In the genomic region with DNA sequence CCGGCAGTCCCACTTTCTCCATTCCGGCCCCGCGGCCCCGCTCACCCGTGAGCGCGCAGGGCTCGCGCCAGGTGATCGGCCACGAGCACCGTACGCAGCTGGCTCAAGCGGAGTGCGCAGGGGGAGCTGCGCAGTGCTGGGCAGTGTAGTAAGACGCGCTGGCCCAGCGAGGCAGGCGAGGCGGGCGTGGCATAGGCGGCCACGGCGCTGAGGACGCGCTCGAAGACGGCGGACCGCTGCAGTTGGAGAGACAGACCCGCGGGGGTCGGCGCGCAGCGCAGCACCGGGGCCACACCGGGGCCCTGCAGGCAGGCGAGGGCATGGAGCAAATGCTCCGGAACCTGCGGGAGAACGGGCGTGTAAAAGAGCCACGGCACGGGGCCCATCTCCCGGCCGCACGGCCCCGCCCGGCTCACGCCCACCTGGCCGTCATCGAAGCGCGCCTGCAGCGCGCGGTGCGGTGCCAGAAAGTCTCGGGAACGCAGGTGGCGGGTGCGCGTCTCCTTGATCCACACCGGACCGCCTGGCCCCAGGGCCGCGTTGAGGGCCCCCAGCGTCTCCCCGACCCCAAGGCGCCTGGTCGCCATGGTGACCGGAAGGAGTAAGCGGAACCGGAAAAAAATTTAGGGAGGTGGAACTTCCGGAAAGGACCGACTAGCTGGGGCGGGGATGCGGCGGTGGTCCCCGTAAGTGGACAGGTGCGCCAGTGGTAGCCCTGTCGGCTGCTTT, we compare ENCODE assay signal across 8 cellular contexts. TPM values are rescaled to one million over a fixed set of nuclear protein-coding genes. Genes with fewer than 3 reads are reported as not detected.
A peak's percentile ranks its signal among the peaks of the same experiment; 100 is the strongest.
DNase-seq lines count a peak whose midpoint lies in the region; ATAC-seq and TF ChIP-seq lines count a peak whose summit lies in the region.

A gene with protein sequence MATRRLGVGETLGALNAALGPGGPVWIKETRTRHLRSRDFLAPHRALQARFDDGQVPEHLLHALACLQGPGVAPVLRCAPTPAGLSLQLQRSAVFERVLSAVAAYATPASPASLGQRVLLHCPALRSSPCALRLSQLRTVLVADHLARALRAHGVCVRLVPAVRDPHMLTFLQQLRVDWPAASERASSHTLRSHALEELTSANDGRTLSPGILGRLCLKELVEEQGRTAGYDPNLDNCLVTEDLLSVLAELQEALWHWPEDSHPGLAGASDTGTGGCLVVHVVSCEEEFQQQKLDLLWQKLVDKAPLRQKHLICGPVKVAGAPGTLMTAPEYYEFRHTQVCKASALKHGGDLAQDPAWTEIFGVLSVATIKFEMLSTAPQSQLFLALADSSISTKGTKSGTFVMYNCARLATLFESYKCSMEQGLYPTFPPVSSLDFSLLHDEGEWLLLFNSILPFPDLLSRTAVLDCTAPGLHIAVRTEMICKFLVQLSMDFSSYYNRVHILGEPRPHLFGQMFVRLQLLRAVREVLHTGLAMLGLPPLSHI (minus strand): TSS at position 603 of the 729 bp plus-strand sequence. CDS start 16 bp downstream, at position 587.

- no peaks in the 10 kb centered on the region for H3K27me3 Mint-ChIP-seq in activated T-cell treated with anti-CD3 and anti-CD28 coated beads, Interleukin-2, amount 50 U/mL, for 24 hours

- H3K27me3 ChIP-seq in HL-60 (ENCODE audit: insufficient read depth, poor library complexity, severe bottlenecking): no peaks in the 10 kb centered on the region
- no peaks in the 10 kb centered on the region for H3K27me3 ChIP-seq in esophagus (ENCODE audit: control insufficient read depth in 1 of 2, insufficient read depth in 2 of 2, low read length in 2 of 2)
- H3K27me3 ChIP-seq in stomach smooth muscle (ENCODE audit: control insufficient read depth in 1 of 2, insufficient read depth in 2 of 2, low read length in 2 of 2): no peaks in the 10 kb centered on the region

- peaks cover 30% of the 10 kb centered on the region for H3K4me1 Mint-ChIP-seq in activated T-cell treated with anti-CD3 and anti-CD28 coated beads, Interleukin-2, amount 50 U/mL, for 24 hours (ENCODE audit: low read depth)

- peak within 1 kb of the TSS; percentile 90 for H3K4me3 Mint-ChIP-seq in activated T-cell treated with anti-CD3 and anti-CD28 coated beads, Interleukin-2, amount 50 U/mL, for 24 hours

- DNase-seq in HL-60 (ENCODE audit: low read depth in 1 of 2, low spot score in 1 of 2) (peak; percentile 82 to 84), mucosa of descending colon (peak; percentile 82 to 87 (median 84))
- peak; percentile 80 for DNase-seq in activated T-cell treated with anti-CD3 and anti-CD28 coated beads, Interleukin-2, amount 50 U/mL, for 24 hours

- TF ChIP-seq CTCF in C4-2B (conservative IDR thresholded peaks at IDR 0.05) (no peak), HL-60 (IDR thresholded peaks at IDR 0.05; ENCODE audit: insufficient read depth, low read length) (no peak), mucosa of descending colon (IDR thresholded peaks at IDR 0.05) (no peak)

- peaks cover 8 to 25% of the 10 kb centered on the region in 2 donors for H3K36me3 ChIP-seq in esophagus (ENCODE audit: control insufficient read depth in 2 of 2, insufficient read depth in 2 of 2, low read length in 1 of 2)
- peaks cover 4% of the 10 kb centered on the region for H3K36me3 ChIP-seq in mucosa of descending colon (ENCODE audit: low read depth)
- H3K36me3 ChIP-seq in stomach smooth muscle (ENCODE audit: control insufficient read depth in 2 of 2, insufficient read depth in 2 of 2, low read length in 2 of 2): peaks cover 28 to 31% of the 10 kb centered on the region in 2 donors

- H3K4me3 ChIP-seq in HL-60 (replicated peaks; ENCODE audit: insufficient read depth, low read length): peak within 1 kb of the TSS; percentile 80
- peak within 1 kb of the TSS; percentile 76 to 88 for H3K4me3 ChIP-seq in esophagus (ENCODE audit: low read depth in 1 of 2, low read length in 2 of 2)
- H3K4me3 ChIP-seq in mucosa of descending colon: peak within 1 kb of the TSS; percentile 60
- H3K4me3 ChIP-seq in stomach smooth muscle (ENCODE audit: low read length in 2 of 2): peak within 1 kb of the TSS; percentile 82 to 88

- H3K9ac ChIP-seq in stomach smooth muscle (ENCODE audit: low read length in 2 of 2): peak within 1 kb of the TSS; percentile 73 to 74

- WGBS in esophagus, 2 donors: 0% methylated on average over 69 to 85 of the region's 85 CpGs

- no peaks in the 10 kb centered on the region for H3K9me3 Mint-ChIP-seq in activated T-cell treated with anti-CD3 and anti-CD28 coated beads, Interleukin-2, amount 50 U/mL, for 24 hours

- H3K9me3 ChIP-seq in esophagus (ENCODE audit: control insufficient read depth in 2 of 2, insufficient read depth in 1 of 2, low read depth in 1 of 2, low read length in 1 of 2) (no peaks in the 10 kb centered on the region), mucosa of descending colon (no peaks in the 10 kb centered on the region), stomach smooth muscle (ENCODE audit: control insufficient read depth in 2 of 2, low read length in 2 of 2) (no peaks in the 10 kb centered on the region)

- H3K27ac Mint-ChIP-seq in activated T-cell treated with anti-CD3 and anti-CD28 coated beads, Interleukin-2, amount 50 U/mL, for 24 hours: peak within 1 kb of the TSS; percentile 89

- peak within 1 kb of the TSS; percentile 98 for H3K27ac ChIP-seq in C4-2B
- H3K27ac ChIP-seq in HL-60 (replicated peaks): peak within 1 kb of the TSS; percentile 99
- peak within 1 kb of the TSS; percentile 84 to 90 for H3K27ac ChIP-seq in esophagus (ENCODE audit: low read depth in 2 of 2, low read length in 1 of 2)
- peak within 1 kb of the TSS; percentile 49 for H3K27ac ChIP-seq in stomach smooth muscle (ENCODE audit: low read length)

- H3K4me1 ChIP-seq in esophagus (ENCODE audit: control insufficient read depth in 2 of 2, insufficient read depth in 2 of 2, low read length in 1 of 2): peaks cover 8 to 23% of the 10 kb centered on the region in 2 donors
- H3K4me1 ChIP-seq in mucosa of descending colon (ENCODE audit: low read depth): peaks cover 31% of the 10 kb centered on the region
- peaks cover 48% of the 10 kb centered on the region for H3K4me1 ChIP-seq in stomach smooth muscle (ENCODE audit: control insufficient read depth, insufficient read depth, low read length)

- ATAC-seq in mucosa of descending colon (peak; percentile 22), HG03280 (IDR thresholded peaks at IDR 0.05; ENCODE audit: unreplicated experiment) (no peak)

- peaks cover 74% of the 10 kb centered on the region for H3K36me3 Mint-ChIP-seq in activated T-cell treated with anti-CD3 and anti-CD28 coated beads, Interleukin-2, amount 50 U/mL, for 24 hours (ENCODE audit: low read depth)

- intact Hi-C loops in mucosa of descending colon (cut with DNase I, micrococcal nuclease): no loop called here

TF ChIP-seq in PFSK-1, 5 proteins besides CTCF, POLR2A, EP300 and RAD21:
- TF ChIP-seq FOXP2 (optimal IDR thresholded peaks at IDR 0.05; ENCODE audit: borderline replicate concordance, extremely low read depth, extremely low read length, insufficient read depth) (no peak), POLR2AphosphoS5 (IDR thresholded peaks at IDR 0.05; ENCODE audit: low read depth, low read length) (peak; percentile 36), SIN3A (IDR thresholded peaks at IDR 0.05; ENCODE audit: borderline replicate concordance, insufficient read depth, low read length) (no peak), TAF1 (IDR thresholded peaks at IDR 0.05; ENCODE audit: borderline replicate concordance, insufficient read depth, low read length) (no peak)
- TF ChIP-seq, protein P1, sequence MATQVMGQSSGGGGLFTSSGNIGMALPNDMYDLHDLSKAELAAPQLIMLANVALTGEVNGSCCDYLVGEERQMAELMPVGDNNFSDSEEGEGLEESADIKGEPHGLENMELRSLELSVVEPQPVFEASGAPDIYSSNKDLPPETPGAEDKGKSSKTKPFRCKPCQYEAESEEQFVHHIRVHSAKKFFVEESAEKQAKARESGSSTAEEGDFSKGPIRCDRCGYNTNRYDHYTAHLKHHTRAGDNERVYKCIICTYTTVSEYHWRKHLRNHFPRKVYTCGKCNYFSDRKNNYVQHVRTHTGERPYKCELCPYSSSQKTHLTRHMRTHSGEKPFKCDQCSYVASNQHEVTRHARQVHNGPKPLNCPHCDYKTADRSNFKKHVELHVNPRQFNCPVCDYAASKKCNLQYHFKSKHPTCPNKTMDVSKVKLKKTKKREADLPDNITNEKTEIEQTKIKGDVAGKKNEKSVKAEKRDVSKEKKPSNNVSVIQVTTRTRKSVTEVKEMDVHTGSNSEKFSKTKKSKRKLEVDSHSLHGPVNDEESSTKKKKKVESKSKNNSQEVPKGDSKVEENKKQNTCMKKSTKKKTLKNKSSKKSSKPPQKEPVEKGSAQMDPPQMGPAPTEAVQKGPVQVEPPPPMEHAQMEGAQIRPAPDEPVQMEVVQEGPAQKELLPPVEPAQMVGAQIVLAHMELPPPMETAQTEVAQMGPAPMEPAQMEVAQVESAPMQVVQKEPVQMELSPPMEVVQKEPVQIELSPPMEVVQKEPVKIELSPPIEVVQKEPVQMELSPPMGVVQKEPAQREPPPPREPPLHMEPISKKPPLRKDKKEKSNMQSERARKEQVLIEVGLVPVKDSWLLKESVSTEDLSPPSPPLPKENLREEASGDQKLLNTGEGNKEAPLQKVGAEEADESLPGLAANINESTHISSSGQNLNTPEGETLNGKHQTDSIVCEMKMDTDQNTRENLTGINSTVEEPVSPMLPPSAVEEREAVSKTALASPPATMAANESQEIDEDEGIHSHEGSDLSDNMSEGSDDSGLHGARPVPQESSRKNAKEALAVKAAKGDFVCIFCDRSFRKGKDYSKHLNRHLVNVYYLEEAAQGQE (IDR thresholded peaks at IDR 0.05; ENCODE audit: insufficient read depth in 1 of 2, low read depth in 2 of 2, low read length in 2 of 2): no peak

RNA-seq across cellular contexts. Expression of the gene that starts here (rescaled TPM):
- 36.1 TPM for polyA plus RNA-seq in PFSK-1 (2012; ENCODE audit: insufficient read length, low read depth)
- polyA plus RNA-seq in esophagus: 10 to 100 TPM; 22.2 to 26.9 TPM
- total RNA-seq in mucosa of descending colon: 10 to 100 TPM; 16.7 to 32.7 (median 18.9) TPM

Comparison
In these comparisons a context has a peak if more than half of its experiments do, and no peak if none do; other contexts are left out.
1. H3K27ac ChIP-seq: peak in every context shown above with its lines; median percentile 99 in HL-60; 98 in C4-2B; 87 in esophagus; 49 in stomach smooth muscle.